In genomic region chr19:18051887-18052286, GRCh38 we compare ENCODE assay signal across 15 cellular contexts. TPM values are rescaled to one million over a fixed set of nuclear protein-coding genes. Genes with fewer than 3 reads are reported as not detected.
DNase-seq lines count a peak whose midpoint lies in the region; ATAC-seq, FAIRE-seq and TF ChIP-seq lines count a peak whose summit lies in the region.
"Had no signal": no experiment of that assay in that cellular context is flagged by ENCODE, and none has a peak within 500 bp of the region (broad histone marks: within the 10 kb centered on the region; RNA-seq: fewer than 3 reads in every experiment).

No MANE protein-coding gene starts in this region.

- no peaks in the 10 kb centered on the region for H3K9me3 ChIP-seq in Peyer's patch
- H3K9me3 ChIP-seq in pancreas = no peaks in the 10 kb centered on the region

- no peak for DNase-seq in Peyer's patch
- peak; percentile 70 for DNase-seq in Right ventricle myocardium superior
- DNase-seq in pancreas = peak in 5 of 6 donors; percentile 25 to 63 (median 39)
- peak; percentile 54 for DNase-seq in ureter (ENCODE audit: low spot score)
- DNase-seq in NCI-H1417 treated with DMSO at 0.1 percent for 48 hours (lab: John Stamatoyannopoulos, UW) = no peak
- DNase-seq in NCI-H2081 treated with DMSO at 0.1 percent for 48 hours (lab: John Stamatoyannopoulos, UW) = no peak
- DNase-seq: activated CD4-positive, alpha-beta memory T cell treated with anti-CD3 and anti-CD28 coated beads for 36 hours; C1 segment of cervical spinal cord; DMS 273 treated with DMSO at 0.1 percent for 48 hours; kidney glomerular epithelial cell; NCI-H1930; NCI-H526 had no signal

- FAIRE-seq in pancreas (lab: Jason Lieb, UNC) = no peak

- TF ChIP-seq POLR2A in Peyer's patch (IDR thresholded peaks at IDR 0.05) = no peak

- 4 to 11% methylated on average over 24 to 31 of the region's 31 CpGs for WGBS in pancreas, 2 donors

- H3K4me3 ChIP-seq in Peyer's patch (no peak overlapping the region), pancreas (peak overlapping the region in 1 of 4 donors; percentile 17)

- H3K4me1 ChIP-seq in Peyer's patch (peaks cover 0 to 10% (median 0%) of the 10 kb centered on the region in 4 donors), pancreas (peaks cover 0 to 14% (median 5%) of the 10 kb centered on the region in 3 donors)

- no peaks in the 10 kb centered on the region for H3K36me3 ChIP-seq in Peyer's patch
- no peaks in the 10 kb centered on the region for H3K36me3 ChIP-seq in pancreas

- H3K27me3 ChIP-seq in Peyer's patch (no peaks in the 10 kb centered on the region), pancreas (no peaks in the 10 kb centered on the region)

- ATAC-seq in Right ventricle myocardium superior (ENCODE audit: poor library complexity) (peak; percentile 68), pancreas (peak; percentile 53 to 73 (median 61)), HG03432 (IDR thresholded peaks at IDR 0.05; ENCODE audit: unreplicated experiment) (no peak), GM18867 (IDR thresholded peaks at IDR 0.05; ENCODE audit: unreplicated experiment) (no peak)

- no peak for TF ChIP-seq CTCF in Peyer's patch (IDR thresholded peaks at IDR 0.05)
- TF ChIP-seq CTCF in pancreas (IDR thresholded peaks at IDR 0.05) = no peak

- H3K27ac ChIP-seq in Peyer's patch (peak overlapping the region in 3 of 4 donors; percentile 5 to 59 (median 23)), pancreas (peak overlapping the region; percentile 9 to 72 (median 56))

- intact Hi-C loops in Right ventricle myocardium superior (cut with DNase I) (loop anchor here (5.0 to 10.0 kb wide), 2 partner anchors 35 to 107 kb away; no protein-coding TSS in a partner anchor), pancreas (cut with DNase I) (no loop called here)

RNA-seq across cellular contexts. Expression of gene IL12RB1, which starts 34.8 kb away (rescaled TPM):
- total RNA-seq in Peyer's patch = 10 to 100 TPM in 1 of 4 donors, 1 to 10 TPM in 3; 1.2 to 19.0 (median 2.8) TPM
- 0.75 TPM for total RNA-seq in Right ventricle myocardium superior
- total RNA-seq in pancreas = 1 to 10 TPM in 1 of 6 donors, under 1 TPM in 5; 0.19 to 1.1 (median 0.53) TPM
- polyA plus RNA-seq in pancreas = under 1 TPM; 0.15 to 0.40 TPM
- 1.6 TPM for total RNA-seq in ureter
- total RNA-seq: pulmonary artery endothelial cell had no signal

RNA-seq across cellular contexts. Expression of gene ARRDC2, which starts 43.9 kb away (rescaled TPM):
- total RNA-seq in Peyer's patch = 10 to 100 TPM; 26.8 to 94.9 (median 29.4) TPM
- total RNA-seq in Right ventricle myocardium superior = 19.1 TPM
- total RNA-seq in pancreas = 10 to 100 TPM in 1 of 6 donors, 1 to 10 TPM in 5; 3.8 to 22.0 (median 8.1) TPM
- 10 to 100 TPM; 32.3 to 34.8 TPM for polyA plus RNA-seq in pancreas
- 32.9 TPM for total RNA-seq in ureter

RNA-seq across cellular contexts. Expression of gene MAST3, which starts 45.7 kb away (rescaled TPM):
- total RNA-seq in Peyer's patch (10 to 100 TPM; 47.8 to 56.3 (median 52.0) TPM), Right ventricle myocardium superior (4.9 TPM), pancreas (10 to 100 TPM; 19.7 to 27.5 (median 24.2) TPM), ureter (12.4 TPM)
- 10 to 100 TPM; 13.7 to 24.7 TPM for polyA plus RNA-seq in pancreas

Comparison
In these comparisons a context has a peak if more than half of its experiments do, and no peak if none do; other contexts are left out.
1. DNase-seq: peak in Right ventricle myocardium superior (single experiment), pancreas (5 of 6) and ureter (single experiment); none in Peyer's patch (0 of 3), NCI-H1417 treated with DMSO at 0.1 percent for 48 hours (single experiment) and NCI-H2081 treated with DMSO at 0.1 percent for 48 hours (single experiment).
2. ATAC-seq: peak in Right ventricle myocardium superior (single experiment) and pancreas (4 of 4); none in HG03432 (single experiment) and GM18867 (single experiment).